Comparison of ENCODE assay signal across 1 cellular context in genomic region chr4:113325876-113326615, GRCh38.
TF ChIP-seq lines count a peak whose summit lies in the region.

No MANE protein-coding gene starts in this region.

TF ChIP-seq in GM12878, 131 proteins besides CTCF, POLR2A, EP300 and RAD21:
- 0 out of 2 replicates have a peak, but pooled peaks have one; percentile 19 for TF ChIP-seq NR2F1 (conservative IDR thresholded peaks at IDR 0.05)
- TF ChIP-seq SMARCA5 (IDR thresholded peaks at IDR 0.05) = no peak
